17 cellular contexts compared by ENCODE assay signal in genomic region chr14:70265422-70265821, GRCh38.
A peak's percentile ranks its signal among the peaks of the same experiment; 100 is the strongest.
DNase-seq lines count a peak whose midpoint lies in the region; ATAC-seq and TF ChIP-seq lines count a peak whose summit lies in the region.
"Had no signal": no experiment of that assay in that cellular context is flagged by ENCODE, and none has a peak within 500 bp of the region (broad histone marks: within the 10 kb centered on the region; RNA-seq: fewer than 3 reads in every experiment).

No MANE protein-coding gene starts in this region.

- H3K9me3 ChIP-seq in mucosa of descending colon: no peaks in the 10 kb centered on the region
- H3K9me3 ChIP-seq: BLaER1, Caco-2 had no signal

- no peaks in the 10 kb centered on the region for H3K36me3 ChIP-seq in mucosa of descending colon (ENCODE audit: low read depth)
- H3K36me3 ChIP-seq: BLaER1 had no signal

- ATAC-seq in mucosa of descending colon (peak; percentile 56), HG02981 (IDR thresholded peaks at IDR 0.05; ENCODE audit: unreplicated experiment) (no peak), HG02678 (IDR thresholded peaks at IDR 0.05; ENCODE audit: unreplicated experiment) (no peak), HG02970 (IDR thresholded peaks at IDR 0.05; ENCODE audit: low FRiP score, unreplicated experiment) (no peak)
- ATAC-seq: CD8-positive, alpha-beta T cell; HCT116 had no signal

- H3K4me1 ChIP-seq in mucosa of descending colon (ENCODE audit: low read depth): no peaks in the 10 kb centered on the region
- H3K4me1 ChIP-seq: BLaER1, Caco-2 had no signal

- no peak for TF ChIP-seq POLR2A in erythroblast (IDR thresholded peaks at IDR 0.05; ENCODE audit: low read length)

- DNase-seq in NCI-H748 (lab: John Stamatoyannopoulos, UW; ENCODE audit: unreplicated experiment) (peak; percentile 11), NCI-H748 treated with DMSO at 0.1 percent for 48 hours (lab: John Stamatoyannopoulos, UW) (no peak), HFFc6 (no peak), erythroblast (lab: John Stamatoyannopoulos, UW) (peak; percentile 68 to 84), mucosa of descending colon (peak in 1 of 3 donors; percentile 59)
- DNase-seq: Caco-2; CD4-positive, CD25-positive, alpha-beta regulatory T cell; CD8-positive, alpha-beta T cell; DMS153; DND-41; H7 had no signal

- H3K36me3 Mint-ChIP-seq in HFFc6 (ENCODE audit: low read depth): no peaks in the 10 kb centered on the region
- H3K36me3 Mint-ChIP-seq: CD4-positive, CD25-positive, alpha-beta regulatory T cell; CD8-positive, alpha-beta T cell had no signal

- H3K4me1 Mint-ChIP-seq in HFFc6 (ENCODE audit: low read depth): no peaks in the 10 kb centered on the region
- H3K4me1 Mint-ChIP-seq: B cell; CD4-positive, CD25-positive, alpha-beta regulatory T cell had no signal

- H3K9me3 Mint-ChIP-seq in HFFc6: peaks cover 21% of the 10 kb centered on the region; the same call in 1 of the 2 replicates
- H3K9me3 Mint-ChIP-seq: CD8-positive, alpha-beta T cell had no signal

- H3K27me3 Mint-ChIP-seq in HFFc6 (ENCODE audit: insufficient read depth): no peaks in the 10 kb centered on the region

- intact Hi-C loops in mucosa of descending colon (cut with DNase I, micrococcal nuclease): no loop called here

- no peak for TF ChIP-seq CTCF in HFFc6 (IDR thresholded peaks at IDR 0.05)
- TF ChIP-seq CTCF in mucosa of descending colon (IDR thresholded peaks at IDR 0.05): no peak

- H3K4me3 ChIP-seq in mucosa of descending colon: no peak overlapping the region
- H3K4me3 ChIP-seq: BLaER1 had no signal

- H3K4me3 Mint-ChIP-seq in HFFc6: peak overlapping the region; percentile 65; the same call in 1 of the 2 replicates
- H3K4me3 Mint-ChIP-seq: B cell; CD4-positive, CD25-positive, alpha-beta regulatory T cell; CD8-positive, alpha-beta T cell had no signal

- H3K27ac Mint-ChIP-seq in HFFc6: no peak overlapping the region
- H3K27ac Mint-ChIP-seq: B cell; CD4-positive, CD25-positive, alpha-beta regulatory T cell; CD8-positive, alpha-beta T cell had no signal

Comparison
In these comparisons a context has a peak if more than half of its experiments do, and no peak if none do; other contexts are left out.
1. DNase-seq: peak in NCI-H748 (single experiment) and erythroblast (2 of 2); none in NCI-H748 treated with DMSO at 0.1 percent for 48 hours (single experiment) and HFFc6 (single experiment).